ENCODE assay signal across 8 cellular contexts in genomic region chr20:4227085-4227821, GRCh38. TPM values are rescaled to one million over a fixed set of nuclear protein-coding genes. Genes with fewer than 3 reads are reported as not detected.
DNase-seq lines count a peak whose midpoint lies in the region; ATAC-seq and TF ChIP-seq lines count a peak whose summit lies in the region.

No MANE protein-coding gene starts in this region.

- H3K4me1 ChIP-seq in KMS-11 (ENCODE audit: low read depth, poor library complexity, severe bottlenecking) (no peaks in the 10 kb centered on the region), right lobe of liver (no peaks in the 10 kb centered on the region), stomach (peaks cover 0 to 20% (median 1%) of the 10 kb centered on the region in 4 donors)

- no peaks in the 10 kb centered on the region for H3K79me2 ChIP-seq in KMS-11 (ENCODE audit: insufficient read depth, low read depth)

- H3K36me3 ChIP-seq in KMS-11 (ENCODE audit: insufficient read depth) (no peaks in the 10 kb centered on the region), right lobe of liver (no peaks in the 10 kb centered on the region), stomach (no peaks in the 10 kb centered on the region)

- intact Hi-C loops in right lobe of liver (cut with DNase I) (no loop called here), stomach (cut with DNase I; ENCODE audit: low total_unique reads) (no loop called here)

- TF ChIP-seq CTCF in KMS-11 (conservative IDR thresholded peaks at IDR 0.05; ENCODE audit: low read depth, low read length) (peak; percentile 38), right lobe of liver (IDR thresholded peaks at IDR 0.05) (peak in 3 of 4 donors; percentile 24 to 31 (median 25)), stomach (IDR thresholded peaks at IDR 0.05) (peak in 1 of 7 experiments; percentile 29)

- DNase-seq in EH (ENCODE audit: low read depth) (peak; percentile 91), amniotic epithelial cell (ENCODE audit: low read depth) (peak; percentile 80), right lobe of liver (no peak), stomach (no peak)

- WGBS in right lobe of liver (ENCODE audit: insufficient coverage, low coverage, low lambda C conversion rate, missing lambda C conversion rate) = 74% methylated on average over 4 of the region's 6 CpGs
- 85 to 90% (median 86%) methylated on average over 6 of the region's 6 CpGs for WGBS in stomach, 5 donors

- TF ChIP-seq POLR2A in right lobe of liver (IDR thresholded peaks at IDR 0.05) = no peak
- no peak for TF ChIP-seq POLR2A in stomach (IDR thresholded peaks at IDR 0.05)

- no peak overlapping the region for H3K4me2 ChIP-seq in KMS-11

- H3K9ac ChIP-seq in KMS-11 = no peak overlapping the region

- ATAC-seq in right lobe of liver (peak; percentile 35 to 52 (median 40)), HG02938 (IDR thresholded peaks at IDR 0.05; ENCODE audit: unreplicated experiment) (no peak), GM21447 (IDR thresholded peaks at IDR 0.05; ENCODE audit: unreplicated experiment) (no peak), GM21723 (IDR thresholded peaks at IDR 0.05; ENCODE audit: unreplicated experiment) (no peak)

- H4K20me1 ChIP-seq in KMS-11 (ENCODE audit: insufficient read depth) = no peaks in the 10 kb centered on the region

- H3K4me3 ChIP-seq in KMS-11 (IDR thresholded peaks at IDR 0.05; ENCODE audit: insufficient read depth, low read depth, low read length) (no peak overlapping the region), right lobe of liver (no peak overlapping the region), stomach (no peak overlapping the region)

- H3K27ac ChIP-seq in KMS-11 (no peak overlapping the region), right lobe of liver (no peak overlapping the region), stomach (peak overlapping the region in 1 of 5 donors; percentile 78)

- TF ChIP-seq EP300 in stomach (IDR thresholded peaks at IDR 0.05) = no peak

- H3K9me3 ChIP-seq in right lobe of liver (no peaks in the 10 kb centered on the region), stomach (no peaks in the 10 kb centered on the region)

- no peaks in the 10 kb centered on the region for H3K27me3 ChIP-seq in KMS-11 (ENCODE audit: insufficient read depth, low read depth)
- no peaks in the 10 kb centered on the region for H3K27me3 ChIP-seq in right lobe of liver
- H3K27me3 ChIP-seq in stomach = peaks cover 0 to 24% (median 11%) of the 10 kb centered on the region in 3 donors

- no peak overlapping the region for H2AFZ ChIP-seq in KMS-11 (ENCODE audit: low read depth)

RNA-seq across cellular contexts. Expression of gene ADRA1D, which starts 21.8 kb away (rescaled TPM):
- total RNA-seq in right lobe of liver (under 1 TPM in 1 of 6 experiments, not detected in 5; 0.18 TPM), stomach (under 1 TPM in 1 of 5 donors, not detected in 4; 0.58 TPM)
- 1 to 10 TPM in 1 of 3 donors, not detected in 2; 1.1 TPM for polyA plus RNA-seq in stomach

Comparison
In these comparisons a context has a peak if more than half of its experiments do, and no peak if none do; other contexts are left out.
1. DNase-seq: peak in EH (single experiment) and amniotic epithelial cell (single experiment); none in right lobe of liver (0 of 3) and stomach (single experiment).
2. ATAC-seq: peak in right lobe of liver (4 of 4); none in HG02938 (single experiment), GM21447 (single experiment) and GM21723 (single experiment).